1 cellular context compared by ENCODE assay signal in genomic region chr5:76428550-76428949, GRCh38. TPM values are rescaled to one million over a fixed set of nuclear protein-coding genes. Genes with fewer than 3 reads are reported as not detected.
"Had no signal": no experiment of that assay in that cellular context is flagged by ENCODE, and none has a peak within 500 bp of the region (broad histone marks: within the 10 kb centered on the region; RNA-seq: fewer than 3 reads in every experiment).

No MANE protein-coding gene starts in this region.

RNA-seq across cellular contexts. Expression of gene IQGAP2, which starts 25.5 kb away (rescaled TPM):
- total RNA-seq: PC-9 had no signal
